8 cellular contexts compared by ENCODE assay signal in the genomic region with DNA sequence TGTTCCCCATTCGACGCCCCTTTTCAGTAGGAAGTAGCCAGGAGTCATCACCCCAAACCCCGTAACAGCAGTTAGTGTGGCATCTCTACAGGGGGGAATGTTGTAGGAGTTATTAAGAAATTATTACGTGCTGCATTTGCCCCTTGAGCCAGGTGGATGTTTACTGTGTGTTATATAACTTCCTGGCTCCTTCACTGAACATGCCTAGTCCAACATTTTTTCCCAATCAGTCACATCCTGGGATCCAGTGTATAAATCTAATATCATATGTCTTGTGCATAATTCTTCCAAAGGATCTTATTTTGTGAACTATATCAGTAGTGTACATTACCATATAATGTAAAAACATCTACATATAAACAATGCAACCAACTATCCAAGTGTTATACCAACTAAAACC. TPM values are rescaled to one million over a fixed set of nuclear protein-coding genes. Genes with fewer than 3 reads are reported as not detected.
DNase-seq lines count a peak whose midpoint lies in the region; FAIRE-seq and TF ChIP-seq lines count a peak whose summit lies in the region.
"Not testable (repeated sequence)": the region's sequence is repeated elsewhere in the genome, so short reads cannot be mapped to it uniquely, and the experiment has no call there.

No MANE protein-coding gene starts in this region.

- peaks cover 25% of the 10 kb centered on the region for H3K79me2 ChIP-seq in neural progenitor cell (ENCODE audit: low read depth)

- not testable (repeated sequence) for TF ChIP-seq CTCF in endodermal cell (conservative IDR thresholded peaks at IDR 0.05); neural progenitor cell (IDR thresholded peaks at IDR 0.05)

- not testable (repeated sequence) for H3K4me3 ChIP-seq in endodermal cell (ENCODE audit: low read length)
- peak overlapping the region; percentile 18; the same call in 1 of the 2 replicates for H3K4me3 ChIP-seq in iPS-20b (ENCODE audit: low read length)
- peak overlapping the region; percentile 16 for H3K4me3 ChIP-seq in neural progenitor cell

- H3K9me3 ChIP-seq in endodermal cell (ENCODE audit: control insufficient read depth, low read length); iPS-20b (ENCODE audit: insufficient read depth, low read depth, low read length); neural progenitor cell (ENCODE audit: low read depth): not testable (repeated sequence)

- not testable (repeated sequence) for H3K27ac ChIP-seq in endodermal cell (ENCODE audit: low read depth, low read length); neural progenitor cell
- peak overlapping the region; percentile 73 for H3K27ac ChIP-seq in iPS-20b (ENCODE audit: low read length)

- WGBS in endodermal cell (ENCODE audit: insufficient coverage in 1 of 2, insufficient read length in 1 of 2), 2 experiments = 96 to 100% methylated on average over 3 to 4 of the region's 4 CpGs

- TF ChIP-seq POLR2A in H54 (IDR thresholded peaks at IDR 0.05; ENCODE audit: low read depth, low read length) = not testable (repeated sequence)

- not testable (repeated sequence) for H3K4me3 Mint-ChIP-seq in endodermal cell, neural progenitor cell

- H3K36me3 ChIP-seq in endodermal cell (ENCODE audit: control insufficient read depth, insufficient read depth, low read length) (peaks cover 82% of the 10 kb centered on the region), iPS-20b (ENCODE audit: insufficient read depth, low read depth, low read length) (peaks cover 70% of the 10 kb centered on the region), neural progenitor cell (peaks cover 11% of the 10 kb centered on the region)

- H3K9ac ChIP-seq in endodermal cell (ENCODE audit: extremely low read depth, low read length, poor library complexity, severe bottlenecking); neural progenitor cell: not testable (repeated sequence)
- peak overlapping the region; percentile 68; the same call in 1 of the 2 replicates for H3K9ac ChIP-seq in iPS-20b (ENCODE audit: low read depth, low read length)

- not testable (repeated sequence) for H3K27me3 Mint-ChIP-seq in endodermal cell (ENCODE audit: insufficient read depth); neural progenitor cell (ENCODE audit: insufficient read depth, low read depth)

- H3K4me2 ChIP-seq in neural progenitor cell = not testable (repeated sequence)

- peaks cover 19% of the 10 kb centered on the region for H4K20me1 ChIP-seq in neural progenitor cell (ENCODE audit: low read depth)

- H3F3A ChIP-seq in neural progenitor cell (ENCODE audit: low read depth) = peaks cover 14% of the 10 kb centered on the region

- DNase-seq in EL = peak; percentile 52
- DNase-seq in H54 (ENCODE audit: insufficient read length, low spot score); HTR-8/SVneo (ENCODE audit: insufficient read length, low spot score); endodermal cell; neural progenitor cell (ENCODE audit: low spot score): not testable (repeated sequence)
- DNase-seq in NCI-H226 = peak; percentile 66
- DNase-seq in activated CD8-positive, alpha-beta memory T cell treated with anti-CD3 and anti-CD28 coated beads for 24 hours = peak; percentile 5

- not testable (repeated sequence) for H3K4me1 Mint-ChIP-seq in endodermal cell, neural progenitor cell

- peak overlapping the region; percentile 28 for H3K27ac Mint-ChIP-seq in endodermal cell
- not testable (repeated sequence) for H3K27ac Mint-ChIP-seq in neural progenitor cell

- H3K36me3 Mint-ChIP-seq in endodermal cell (ENCODE audit: low read depth) = peaks cover 58% of the 10 kb centered on the region
- H3K36me3 Mint-ChIP-seq in neural progenitor cell = peaks cover 35% of the 10 kb centered on the region

- peak; percentile 36 for FAIRE-seq in H54 (lab: Jason Lieb, UNC)
- FAIRE-seq in HTR-8/SVneo (lab: Jason Lieb, UNC) = peak; percentile 88

- H3K27me3 ChIP-seq in endodermal cell (ENCODE audit: control insufficient read depth, insufficient read depth, low read length, poor library complexity, severe bottlenecking); iPS-20b (ENCODE audit: insufficient read depth, low read length); neural progenitor cell: not testable (repeated sequence)

- H3K4me1 ChIP-seq in endodermal cell (ENCODE audit: control insufficient read depth, insufficient read depth, low read length); neural progenitor cell: not testable (repeated sequence)
- peaks cover 15% of the 10 kb centered on the region for H3K4me1 ChIP-seq in iPS-20b (ENCODE audit: insufficient read depth, low read length)

- H2AFZ ChIP-seq in neural progenitor cell (replicated peaks) = not testable (repeated sequence)

- not testable (repeated sequence) for H3K9me3 Mint-ChIP-seq in endodermal cell, neural progenitor cell

RNA-seq across cellular contexts. Expression of a gene that starts 18.8 kb away (rescaled TPM):
- 10 to 100 TPM; 84.2 to 98.8 TPM for total RNA-seq in endodermal cell
- polyA plus RNA-seq in endodermal cell (2013, experiment 1 of 2) = 103 TPM
- polyA plus RNA-seq in endodermal cell (2013, experiment 2 of 2) = 84.0 TPM
- 127 and 216 TPM in 2 replicates for total RNA-seq in neural progenitor cell (ENCODE audit: low replicate concordance)

RNA-seq across cellular contexts. Expression of a gene that starts 19.3 kb away (rescaled TPM):
- 10 to 100 TPM; 19.1 to 19.3 TPM for total RNA-seq in endodermal cell
- polyA plus RNA-seq in endodermal cell (2013, experiment 1 of 2) = 11.7 TPM
- polyA plus RNA-seq in endodermal cell (2013, experiment 2 of 2) = 12.2 TPM
- 4.7 and 15.7 TPM in 2 replicates for total RNA-seq in neural progenitor cell (ENCODE audit: low replicate concordance)

RNA-seq across cellular contexts. Expression of a gene that starts 33.4 kb away (rescaled TPM):
- total RNA-seq in endodermal cell (10 to 100 TPM; 44.5 to 53.6 TPM), neural progenitor cell (ENCODE audit: low replicate concordance) (15.2 and 39.4 TPM in 2 replicates)
- polyA plus RNA-seq in endodermal cell (2013, experiment 1 of 2) = 39.3 TPM
- 34.4 TPM for polyA plus RNA-seq in endodermal cell (2013, experiment 2 of 2)

RNA-seq across cellular contexts. Expression of a gene that starts 33.6 kb away (rescaled TPM):
- total RNA-seq in endodermal cell = 10 to 100 TPM; 48.9 to 55.6 TPM
- 57.7 TPM for polyA plus RNA-seq in endodermal cell (2013, experiment 1 of 2)
- polyA plus RNA-seq in endodermal cell (2013, experiment 2 of 2) = 54.7 TPM
- total RNA-seq in neural progenitor cell (ENCODE audit: low replicate concordance) = 48.7 and 72.6 TPM in 2 replicates

RNA-seq across cellular contexts. Expression of a gene that starts 53.4 kb away (rescaled TPM):
- total RNA-seq in endodermal cell (100 to 1,000 TPM; 490 to 499 TPM), neural progenitor cell (ENCODE audit: low replicate concordance) (887 and 1,352 TPM in 2 replicates)
- 541 TPM for polyA plus RNA-seq in endodermal cell (2013, experiment 1 of 2)
- polyA plus RNA-seq in endodermal cell (2013, experiment 2 of 2) = 508 TPM
